12 cellular contexts compared by ENCODE assay signal in genomic region chr6:155187994-155188706, GRCh38.
DNase-seq lines count a peak whose midpoint lies in the region; ATAC-seq, FAIRE-seq and TF ChIP-seq lines count a peak whose summit lies in the region.
"Had no signal": no experiment of that assay in that cellular context is flagged by ENCODE, and none has a peak within 500 bp of the region (broad histone marks: within the 10 kb centered on the region; RNA-seq: fewer than 3 reads in every experiment).

No MANE protein-coding gene starts in this region.

- H3K9me3 ChIP-seq in astrocyte (ENCODE audit: insufficient read depth, low read depth, low read length) (no peaks in the 10 kb centered on the region), tibial artery (no peaks in the 10 kb centered on the region)

- peak overlapping the region; percentile 60 for H3K9ac ChIP-seq in astrocyte (ENCODE audit: low read length)

- intact Hi-C loops in tibial artery (cut with DNase I; ENCODE audit: low total_unique reads): no loop called here

- H3K4me3 ChIP-seq in astrocyte (ENCODE audit: insufficient read depth, low read depth, low read length) (peak overlapping the region; percentile 5), tibial artery (no peak overlapping the region)

- no peak for ATAC-seq in activated T-cell treated with anti-CD3 and anti-CD28 coated beads, Interleukin-2, amount 50 U/mL, for 72 hours (replicated peaks in 1 of 2)
- ATAC-seq: activated naive CD4-positive, alpha-beta T cell treated with anti-CD3 and anti-CD28 coated beads, Interleukin-2, amount 50 U/mL, for 72 hours had no signal

- H2AFZ ChIP-seq in astrocyte (ENCODE audit: low read depth, low read length): no peak overlapping the region

- H3K27me3 ChIP-seq in astrocyte (ENCODE audit: insufficient read depth, low read length) (no peaks in the 10 kb centered on the region), tibial artery (no peaks in the 10 kb centered on the region)

- H3K4me1 Mint-ChIP-seq in activated T-cell treated with anti-CD3 and anti-CD28 coated beads, Interleukin-2, amount 50 U/mL, for 72 hours (ENCODE audit: low read depth): peaks cover 52% of the 10 kb centered on the region
- H3K4me1 Mint-ChIP-seq in astrocyte (ENCODE audit: low read depth, unreplicated experiment): peaks cover 28% of the 10 kb centered on the region

- TF ChIP-seq CTCF in astrocyte (IDR thresholded peaks at IDR 0.05; ENCODE audit: insufficient read depth, low read depth, low read length): no peak
- TF ChIP-seq CTCF in tibial artery (IDR thresholded peaks at IDR 0.05): no peak

- peak overlapping the region; percentile 5 to 22 for H3K4me3 Mint-ChIP-seq in activated T-cell treated with anti-CD3 and anti-CD28 coated beads, Interleukin-2, amount 50 U/mL, for 72 hours
- H3K4me3 Mint-ChIP-seq in astrocyte (ENCODE audit: unreplicated experiment): no peak overlapping the region

- peaks cover 34% of the 10 kb centered on the region for H3K4me1 ChIP-seq in astrocyte (ENCODE audit: insufficient read depth, low read length)
- peaks cover 0 to 59% (median 41%) of the 10 kb centered on the region in 4 donors for H3K4me1 ChIP-seq in tibial artery

- H3K27me3 Mint-ChIP-seq in activated T-cell treated with anti-CD3 and anti-CD28 coated beads, Interleukin-2, amount 50 U/mL, for 72 hours (ENCODE audit: low read depth): no peaks in the 10 kb centered on the region
- no peaks in the 10 kb centered on the region for H3K27me3 Mint-ChIP-seq in astrocyte (ENCODE audit: low read depth, unreplicated experiment)

- no peaks in the 10 kb centered on the region for H3K36me3 ChIP-seq in astrocyte (ENCODE audit: insufficient read depth, low read length)
- H3K36me3 ChIP-seq in tibial artery: no peaks in the 10 kb centered on the region

- H3K36me3 Mint-ChIP-seq in activated T-cell treated with anti-CD3 and anti-CD28 coated beads, Interleukin-2, amount 50 U/mL, for 72 hours (ENCODE audit: insufficient read depth in 2 of 2): no peaks in the 10 kb centered on the region
- no peaks in the 10 kb centered on the region for H3K36me3 Mint-ChIP-seq in astrocyte (ENCODE audit: low read depth, unreplicated experiment)

- H3K27ac ChIP-seq in astrocyte (ENCODE audit: low read depth, low read length) (peak overlapping the region; percentile 75), tibial artery (peak overlapping the region; percentile 65 to 72)
- H3K27ac ChIP-seq: WERI-Rb-1 had no signal

- DNase-seq in activated T-cell treated with anti-CD3 and anti-CD28 coated beads, Interleukin-2, amount 50 U/mL, for 72 hours: no peak
- DNase-seq in activated T-cell treated with anti-CD3 and anti-CD28 coated beads, Interleukin-2, amount 50 U/mL, for 1 hour: no peak
- peak; percentile 53 for DNase-seq in astrocyte (ENCODE audit: low read depth)
- peak; percentile 63 for DNase-seq in iris pigment epithelial cell (ENCODE audit: low read depth)
- no peak for DNase-seq in tibial artery
- DNase-seq in hypothalamus (lab: John Stamatoyannopoulos, UW): no peak
- no peak for DNase-seq in SIG-M5 treated with dmso at 0.1 percent for 504 hours (lab: John Stamatoyannopoulos, UW; ENCODE audit: unreplicated experiment)
- no peak for DNase-seq in activated CD4-positive, CD25-positive, alpha-beta regulatory T cell treated with anti-CD3 and anti-CD28 coated beads, Interleukin-2, amount 50 U/mL, for 72 hours
- DNase-seq: OCI-M1, WERI-Rb-1 had no signal

- H3K27ac Mint-ChIP-seq in activated T-cell treated with anti-CD3 and anti-CD28 coated beads, Interleukin-2, amount 50 U/mL, for 72 hours: no peak overlapping the region
- peak overlapping the region; percentile 77 for H3K27ac Mint-ChIP-seq in astrocyte (ENCODE audit: unreplicated experiment)
- H3K27ac Mint-ChIP-seq: progenitor cell of endocrine pancreas had no signal

- FAIRE-seq in astrocyte (lab: Jason Lieb, UNC): no peak

- H3K79me2 ChIP-seq in astrocyte (ENCODE audit: insufficient read depth, low read length): no peaks in the 10 kb centered on the region

- no peaks in the 10 kb centered on the region for H3K9me3 Mint-ChIP-seq in activated T-cell treated with anti-CD3 and anti-CD28 coated beads, Interleukin-2, amount 50 U/mL, for 72 hours
- H3K9me3 Mint-ChIP-seq in astrocyte (ENCODE audit: unreplicated experiment): no peaks in the 10 kb centered on the region
- H3K9me3 Mint-ChIP-seq: activated naive CD4-positive, alpha-beta T cell treated with anti-CD3 and anti-CD28 coated beads, Interleukin-2, amount 50 U/mL, for 72 hours had no signal

- H3K4me2 ChIP-seq in astrocyte (ENCODE audit: low read length): peak overlapping the region; percentile 63

- H4K20me1 ChIP-seq in astrocyte (ENCODE audit: insufficient read depth, low read length): no peaks in the 10 kb centered on the region

Comparison
In these comparisons a context has a peak if more than half of its experiments do, and no peak if none do; other contexts are left out.
1. DNase-seq: peak in astrocyte (single experiment) and iris pigment epithelial cell (single experiment); none in activated T-cell treated with anti-CD3 and anti-CD28 coated beads, Interleukin-2, amount 50 U/mL, for 72 hours (0 of 2), activated T-cell treated with anti-CD3 and anti-CD28 coated beads, Interleukin-2, amount 50 U/mL, for 1 hour (single experiment), tibial artery (0 of 2), hypothalamus (0 of 51), SIG-M5 treated with dmso at 0.1 percent for 504 hours (single experiment) and activated CD4-positive, CD25-positive, alpha-beta regulatory T cell treated with anti-CD3 and anti-CD28 coated beads, Interleukin-2, amount 50 U/mL, for 72 hours (single experiment).